Comparison of ENCODE assay signal across 18 cellular contexts in the genomic region with DNA sequence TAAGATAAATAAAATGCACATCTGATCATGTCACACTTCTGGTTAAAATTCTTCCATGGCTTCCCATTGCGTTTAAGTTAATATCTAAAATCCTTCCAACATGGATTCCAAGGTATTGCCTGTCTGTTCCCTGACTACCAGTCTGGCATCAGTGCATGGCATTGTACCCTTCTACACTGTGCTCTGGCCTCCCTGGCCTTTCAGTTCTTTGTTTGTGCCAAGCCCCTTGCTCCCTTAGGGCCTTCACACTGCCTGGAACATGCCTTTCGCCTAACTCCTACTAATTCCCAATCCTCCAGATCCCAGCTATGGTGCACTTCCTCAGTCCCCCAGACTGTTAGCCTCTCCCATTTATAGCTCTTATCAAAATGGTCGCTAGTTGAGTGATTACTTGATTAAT. TPM values are rescaled to one million over a fixed set of nuclear protein-coding genes. Genes with fewer than 3 reads are reported as not detected.
A peak's percentile ranks its signal among the peaks of the same experiment; 100 is the strongest.
DNase-seq lines count a peak whose midpoint lies in the region; ATAC-seq, FAIRE-seq and TF ChIP-seq lines count a peak whose summit lies in the region.
"Had no signal": no experiment of that assay in that cellular context is flagged by ENCODE, and none has a peak within 500 bp of the region (broad histone marks: within the 10 kb centered on the region; RNA-seq: fewer than 3 reads in every experiment).

No MANE protein-coding gene starts in this region.

- no peak overlapping the region for H3K56ac ChIP-seq in H1 (replicated peaks; ENCODE audit: insufficient read length, low read depth, low read length)

- no peak overlapping the region for H2BK12ac ChIP-seq in H1 (ENCODE audit: low read depth, low read length)

- H3K4me3 ChIP-seq in H1 (ENCODE audit: extremely low read depth in 1 of 4, insufficient read depth in 2 of 4, low read depth in 3 of 4, low read length in 4 of 4) (peak overlapping the region in 1 of 4 experiments; percentile 44; a peak in 1 of 8 replicates), muscle layer of colon (ENCODE audit: low read depth in 1 of 2, low read length in 2 of 2) (no peak overlapping the region), thoracic aorta (no peak overlapping the region)
- H3K4me3 ChIP-seq: SJCRH30 had no signal

- H3K4me3 Mint-ChIP-seq in WTC11 (no peak overlapping the region; the same call in 1 of the 2 replicates), type B pancreatic cell (no peak overlapping the region)
- H3K4me3 Mint-ChIP-seq: memory B cell; natural killer cell treated with Interleukin-12 subunit alpha and Interleukin-12 subunit beta and Interleukin-15 and Interleukin-18, amount 100 ng/mL, for 72 hours had no signal

- H2BK15ac ChIP-seq in H1 (ENCODE audit: low read length) = no peak overlapping the region

- no peak for TF ChIP-seq CTCF in WTC11 (IDR thresholded peaks at IDR 0.05)
- TF ChIP-seq CTCF in H1 (IDR thresholded peaks at IDR 0.05; ENCODE audit: control extremely low read depth in 1 of 3, insufficient read depth in 1 of 3, low read depth in 1 of 3, low read length in 3 of 3) = no peak
- no peak for TF ChIP-seq CTCF in thoracic aorta (IDR thresholded peaks at IDR 0.05)
- no peak for TF ChIP-seq CTCF in type B pancreatic cell (conservative IDR thresholded peaks at IDR 0.05)

- no peaks in the 10 kb centered on the region for H3K23me2 ChIP-seq in H1 (ENCODE audit: low read depth, low read length)

- no peak overlapping the region for H4K91ac ChIP-seq in H1 (replicated peaks; ENCODE audit: insufficient read length, low read length)

- FAIRE-seq in H1 (lab: Jason Lieb, UNC) = no peak

- no peak overlapping the region for H3K4ac ChIP-seq in H1 (replicated peaks; ENCODE audit: insufficient read length, low read depth, low read length)

- no peak for TF ChIP-seq EP300 in H1 (IDR thresholded peaks at IDR 0.05; ENCODE audit: borderline replicate concordance in 1 of 2, low read depth in 2 of 2, low read length in 2 of 2)

- WGBS in H1 (ENCODE audit: extremely low coverage in 1 of 2, insufficient coverage in 1 of 2, insufficient read length in 1 of 2, insufficient replicate concordance in 2 of 2, low coverage in 1 of 2, low lambda C conversion rate in 2 of 2, missing lambda C conversion rate in 1 of 2), 2 experiments = 89% methylated on average over 3 of the region's 3 CpGs; no CpG with 5 or more reads in 1 of the 2 experiments

- no peak for TF ChIP-seq POLR2A in H1 (IDR thresholded peaks at IDR 0.05; ENCODE audit: control extremely low read depth in 1 of 2, low read depth in 2 of 2, low read length in 2 of 2)

- no peak overlapping the region for H2BK20ac ChIP-seq in H1 (ENCODE audit: low read length)

- H3K79me2 ChIP-seq in H1 (ENCODE audit: control insufficient read depth in 1 of 2, insufficient read depth in 2 of 2, low read length in 2 of 2) = peaks cover 0 to 85% of the 10 kb centered on the region in 2 experiments; a peak in 2 of 4 replicates

- H3K4me2 ChIP-seq in H1 (ENCODE audit: insufficient read depth in 1 of 2, low read depth in 2 of 2, low read length in 2 of 2) = peak overlapping the region; percentile 51 to 62; a peak in 1 of 4 replicates

- H2BK5ac ChIP-seq in H1 (ENCODE audit: low read depth, low read length) = no peak overlapping the region

- no peak for ATAC-seq in WTC11
- no peak for ATAC-seq in thoracic aorta (ENCODE audit: insufficient number of reproducible peaks, low FRiP score, low read depth)
- ATAC-seq: foreskin keratinocyte; natural killer cell treated with Interleukin-12 subunit alpha and Interleukin-12 subunit beta and Interleukin-15 and Interleukin-18, amount 100 ng/mL, for 72 hours; stimulated activated naive CD8-positive, alpha-beta T cell treated with anti-CD3 and anti-CD28 coated beads, Interleukin-15, Interleukin-2, amounts not matched to agents 100 U/mL and 50 U/mL, for 24 hours had no signal

- H3K9me3 Mint-ChIP-seq in WTC11 (no peaks in the 10 kb centered on the region), type B pancreatic cell (no peaks in the 10 kb centered on the region)
- H3K9me3 Mint-ChIP-seq: memory B cell; natural killer cell treated with Interleukin-12 subunit alpha and Interleukin-12 subunit beta and Interleukin-15 and Interleukin-18, amount 100 ng/mL, for 72 hours had no signal

- no peaks in the 10 kb centered on the region for H3K9me3 ChIP-seq in H1 (ENCODE audit: insufficient read depth in 2 of 2, low read depth in 1 of 2, low read length in 1 of 2)
- no peaks in the 10 kb centered on the region for H3K9me3 ChIP-seq in muscle layer of colon (ENCODE audit: low read length)
- H3K9me3 ChIP-seq in thoracic aorta = no peaks in the 10 kb centered on the region
- H3K9me3 ChIP-seq: SJCRH30 had no signal

- POLR2A ChIA-PET in WTC11 (lab: Charles Lee) (no interaction called here), H1 (lab: Charles Lee; ENCODE audit: partially characterized antibody) (interaction anchor here (1.1 to 8.3 kb wide), 4 partner anchors 7 to 24 kb away, joined by 3 to 49 read pairs (median 10); no protein-coding TSS in a partner anchor)

- H3K27ac Mint-ChIP-seq in WTC11 (peak overlapping the region; percentile 51), type B pancreatic cell (no peak overlapping the region)
- H3K27ac Mint-ChIP-seq: memory B cell; natural killer cell treated with Interleukin-12 subunit alpha and Interleukin-12 subunit beta and Interleukin-15 and Interleukin-18, amount 100 ng/mL, for 72 hours had no signal

- no peak for DNase-seq in WTC11 (ENCODE audit: low spot score)
- no peak for DNase-seq in H1 (ENCODE audit: low read depth in 1 of 2, low spot score in 2 of 2)
- no peak for DNase-seq in thoracic aorta (ENCODE audit: low spot score)
- DNase-seq in type B pancreatic cell (ENCODE audit: extremely low spot score, unreplicated experiment) = no peak
- no peak for DNase-seq in COLO668 (lab: John Stamatoyannopoulos, UW; ENCODE audit: unreplicated experiment)
- DNase-seq in NCI-H1694 (lab: John Stamatoyannopoulos, UW) = no peak
- DNase-seq: activated CD4-positive, alpha-beta T cell treated with anti-CD3 and anti-CD28 coated beads for 1 hour; AML-193; foreskin keratinocyte; IMR-90; SJCRH30; stimulated activated naive CD8-positive, alpha-beta T cell treated with anti-CD3 and anti-CD28 coated beads, Interleukin-15, Interleukin-2, amounts not matched to agents 100 U/mL and 50 U/mL, for 24 hours had no signal

- peaks cover 27% of the 10 kb centered on the region for H3K36me3 Mint-ChIP-seq in WTC11
- peaks cover 18% of the 10 kb centered on the region for H3K36me3 Mint-ChIP-seq in type B pancreatic cell

- H3K4me1 Mint-ChIP-seq in WTC11 = peaks cover 68% of the 10 kb centered on the region
- peaks cover 26% of the 10 kb centered on the region for H3K4me1 Mint-ChIP-seq in type B pancreatic cell (ENCODE audit: unreplicated experiment)

- H2AK5ac ChIP-seq in H1 (ENCODE audit: low read depth, low read length) = no peak overlapping the region; the same call in 1 of the 2 replicates

- no peak overlapping the region for H4K8ac ChIP-seq in H1 (ENCODE audit: extremely low read depth, insufficient read depth, low read length)

- no peak overlapping the region for H4K5ac ChIP-seq in H1 (ENCODE audit: insufficient read length, low read depth, low read length)

- CTCF ChIA-PET in WTC11 (lab: Charles Lee) = interaction anchor here (0.7 to 4.2 kb wide), 6 partner anchors 19 to 232 kb away, joined by 3 to 22 read pairs (median 4); partner anchors contain the start of gene ZDHHC22
- CTCF ChIA-PET in H1 (lab: Charles Lee; ENCODE audit: partially characterized antibody) = interaction anchor here (0.9 to 56.8 kb wide), 9 partner anchors 10 to 231 kb away, joined by 3 to 1490 read pairs (median 3); partner anchors contain the start of gene ZDHHC22

- no peak overlapping the region for H3K9ac ChIP-seq in H1 (replicated peaks in 1 of 4; ENCODE audit: extremely low read depth in 1 of 4, low read depth in 3 of 4, low read length in 3 of 4)
- H3K9ac ChIP-seq in muscle layer of colon (ENCODE audit: low read length) = no peak overlapping the region

- H3K14ac ChIP-seq in H1 (ENCODE audit: insufficient read length) = no peak overlapping the region

- no peak for TF ChIP-seq RAD21 in H1 (IDR thresholded peaks at IDR 0.05 in 1 of 2, conservative IDR thresholded peaks at IDR 0.05 in 1 of 2; ENCODE audit: low read depth in 2 of 2, low read length in 2 of 2)

- H2AFZ ChIP-seq in H1 (ENCODE audit: low read length) = no peak overlapping the region

- no peak overlapping the region for H2BK120ac ChIP-seq in H1 (replicated peaks; ENCODE audit: low read depth, low read length)

- H3K27me3 Mint-ChIP-seq in WTC11 (ENCODE audit: low read depth) (no peaks in the 10 kb centered on the region), type B pancreatic cell (no peaks in the 10 kb centered on the region)
- H3K27me3 Mint-ChIP-seq: memory B cell; natural killer cell treated with Interleukin-12 subunit alpha and Interleukin-12 subunit beta and Interleukin-15 and Interleukin-18, amount 100 ng/mL, for 72 hours had no signal

- peaks cover 0 to 21% (median 7%) of the 10 kb centered on the region in 4 experiments; a peak in 4 of 8 replicates for H3K36me3 ChIP-seq in H1 (ENCODE audit: control insufficient read depth in 2 of 4, insufficient read depth in 4 of 4, low read length in 3 of 4)
- peaks cover 39% of the 10 kb centered on the region for H3K36me3 ChIP-seq in muscle layer of colon (ENCODE audit: insufficient read depth, low read length)
- peaks cover 7% of the 10 kb centered on the region for H3K36me3 ChIP-seq in thoracic aorta

- H3K23ac ChIP-seq in H1 (ENCODE audit: insufficient read length) = no peak overlapping the region

- H3K79me1 ChIP-seq in H1 (ENCODE audit: low read depth, low read length) = peaks cover 4% of the 10 kb centered on the region; the same call in 1 of the 2 replicates

- H4K20me1 ChIP-seq in H1 (replicated peaks in 1 of 2; ENCODE audit: control insufficient read depth in 1 of 2, insufficient read depth in 2 of 2, low read length in 2 of 2) = no peaks in the 10 kb centered on the region

- H3K4me1 ChIP-seq in H1 (replicated peaks in 1 of 4; ENCODE audit: control insufficient read depth in 3 of 4, insufficient read depth in 4 of 4, low read length in 3 of 4) (peaks cover 2 to 19% (median 11%) of the 10 kb centered on the region in 4 experiments; a peak in 6 of 7 replicates), muscle layer of colon (ENCODE audit: insufficient read depth, low read length) (peaks cover 82% of the 10 kb centered on the region), thoracic aorta (ENCODE audit: control insufficient read depth in 1 of 2, low read depth in 2 of 2) (peaks cover 60 to 75% of the 10 kb centered on the region in 2 donors)
- H3K4me1 ChIP-seq: foreskin keratinocyte had no signal

- peak overlapping the region; percentile 5; the same call in 1 of the 2 replicates for H3K27ac ChIP-seq in H1 (ENCODE audit: low read depth, low read length)
- peak overlapping the region; percentile 75 for H3K27ac ChIP-seq in muscle layer of colon (ENCODE audit: low read depth, low read length)
- H3K27ac ChIP-seq in thoracic aorta = peak overlapping the region; percentile 85 to 98
- H3K27ac ChIP-seq: foreskin keratinocyte, SJCRH30 had no signal

- H3K27me3 ChIP-seq in H1 (replicated peaks in 1 of 4; ENCODE audit: control insufficient read depth in 3 of 4, extremely low read depth in 1 of 4, insufficient read depth in 3 of 4, low read length in 3 of 4) (no peaks in the 10 kb centered on the region), muscle layer of colon (ENCODE audit: control insufficient read depth in 1 of 2, insufficient read depth in 2 of 2, low read length in 2 of 2) (no peaks in the 10 kb centered on the region), thoracic aorta (replicated peaks; ENCODE audit: insufficient read depth) (no peaks in the 10 kb centered on the region)
- H3K27me3 ChIP-seq: foreskin keratinocyte, SJCRH30 had no signal

- peak overlapping the region; percentile 26; the same call in 1 of the 2 replicates for H3K18ac ChIP-seq in H1 (ENCODE audit: extremely low read depth, low read length)

RNA-seq across cellular contexts. Expression of gene CIPC, which starts 6.3 kb away (rescaled TPM):
- total RNA-seq in WTC11 (2021) (22.5 to 25.4 TPM (median 24.2 TPM) in 3 replicates), thoracic aorta (10 to 100 TPM; 38.3 to 44.4 TPM), type B pancreatic cell (ENCODE audit: low replicate concordance) (27.2 and 34.0 TPM in 2 replicates)
- 31.7 and 32.7 TPM in 2 replicates for total RNA-seq in H1 (2021; fragmentation: NEBNext Ultra II Directional; extraction: Animal tissue kit (Norgen Biotek cat#: 25700))
- 13.3 and 13.9 TPM in 2 replicates for polyA plus RNA-seq in H1 (2011; rRNA removed)
- polyA plus RNA-seq in H1 (2011; cell fraction: cytosol; rRNA removed) = 19.8 TPM
- polyA plus RNA-seq in H1 (2011; cell fraction: nucleus; rRNA removed) = 14.3 TPM
- polyA plus RNA-seq in H1 (2012, experiment 1 of 2) = 12.0 to 17.1 TPM (median 16.7 TPM) in 4 replicates
- 2.0 TPM for polyA plus RNA-seq in H1 (2012, experiment 2 of 2)
- polyA plus RNA-seq in H1 (2013, experiment 1 of 2) = 15.9 TPM
- 15.4 TPM for polyA plus RNA-seq in H1 (2013, experiment 2 of 2)
- 41.1 and 42.1 TPM in 2 replicates for polyA minus RNA-seq in H1 (2011; rRNA and poly(A)+ RNA removed)
- 17.5 TPM for polyA minus RNA-seq in H1 (2011; cell fraction: cytosol; rRNA and poly(A)+ RNA removed)
- 15.8 TPM for polyA minus RNA-seq in H1 (2011; cell fraction: nucleus; rRNA and poly(A)+ RNA removed)

RNA-seq across cellular contexts. Expression of gene ZDHHC22, which starts 37.2 kb away (rescaled TPM):
- 38.6 to 47.7 TPM (median 39.3 TPM) in 3 replicates for total RNA-seq in WTC11 (2021)
- total RNA-seq in H1 (2021; fragmentation: NEBNext Ultra II Directional; extraction: Animal tissue kit (Norgen Biotek cat#: 25700)) = 55.2 and 59.3 TPM in 2 replicates
- 23.8 and 30.7 TPM in 2 replicates for polyA plus RNA-seq in H1 (2011; rRNA removed)
- polyA plus RNA-seq in H1 (2011; cell fraction: cytosol; rRNA removed) = 20.3 TPM
- 28.0 TPM for polyA plus RNA-seq in H1 (2011; cell fraction: nucleus; rRNA removed)
- 45.5 to 55.8 TPM (median 50.5 TPM) in 4 replicates for polyA plus RNA-seq in H1 (2012, experiment 1 of 2)
- 46.2 TPM for polyA plus RNA-seq in H1 (2012, experiment 2 of 2)
- 62.0 TPM for polyA plus RNA-seq in H1 (2013, experiment 1 of 2)
- polyA plus RNA-seq in H1 (2013, experiment 2 of 2) = 72.6 TPM
- 23.4 and 26.4 TPM in 2 replicates for polyA minus RNA-seq in H1 (2011; rRNA and poly(A)+ RNA removed)
- 10.2 TPM for polyA minus RNA-seq in H1 (2011; cell fraction: cytosol; rRNA and poly(A)+ RNA removed)
- 11.5 TPM for polyA minus RNA-seq in H1 (2011; cell fraction: nucleus; rRNA and poly(A)+ RNA removed)
- total RNA-seq in thoracic aorta = not detected
- total RNA-seq in type B pancreatic cell (ENCODE audit: low replicate concordance) = 0.24 TPM in 1 of 2 replicates, not detected in the other
- total RNA-seq: foreskin keratinocyte; IMR-90; natural killer cell treated with Interleukin-12 subunit alpha and Interleukin-12 subunit beta and Interleukin-15 and Interleukin-18, amount 100 ng/mL, for 72 hours; NCI-H460; renal cortical epithelial cell; T-helper 2 cell treated with Interferon-gamma antibody and Interleukin-4, amounts not matched to agents 100 ng/mL and 5 ng/mL, for 36 hours had no signal
- polyA plus RNA-seq: foreskin keratinocyte, IMR-90 had no signal

Comparison
In these comparisons a context has a peak if more than half of its experiments do, and no peak if none do; other contexts are left out.
1. H3K27ac ChIP-seq: peak in every context shown above with its lines; median percentile 92 in thoracic aorta; 75 in muscle layer of colon; 5 in H1.
2. RNA of gene ZDHHC22, which starts 37.2 kb away (total RNA-seq): 55.2 to 59.3 TPM in H1 and 38.6 to 47.7 TPM in WTC11; 0.24 TPM in type B pancreatic cell and not detected in thoracic aorta; every median in the first group is over 10 times any median in the second.